ENCODE assay signal across 29 cellular contexts in the genomic region with DNA sequence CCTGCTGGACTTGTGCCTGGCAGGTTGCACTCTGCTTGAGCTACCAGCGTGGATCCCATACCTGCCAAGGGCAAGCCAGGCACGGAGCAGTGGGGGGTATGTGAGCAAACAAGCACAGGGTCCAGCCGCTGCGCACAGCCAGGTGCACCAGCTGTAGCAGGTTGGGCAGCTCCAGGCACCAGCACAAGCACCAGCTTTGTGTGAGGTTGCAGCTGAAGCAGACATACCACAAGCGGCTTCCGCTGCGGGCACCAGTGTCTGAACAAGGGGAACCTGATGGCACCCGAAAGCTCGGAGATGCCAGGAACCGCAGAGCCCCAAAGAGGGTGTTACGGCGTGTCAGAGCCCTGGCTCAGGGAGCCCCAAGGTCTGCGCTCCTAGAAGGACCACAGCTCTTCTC.
DNase-seq lines count a peak whose midpoint lies in the region; ATAC-seq and TF ChIP-seq lines count a peak whose summit lies in the region.
"Had no signal": no experiment of that assay in that cellular context is flagged by ENCODE, and none has a peak within 500 bp of the region (broad histone marks: within the 10 kb centered on the region; RNA-seq: fewer than 3 reads in every experiment).

No MANE protein-coding gene starts in this region.

- TF ChIP-seq CTCF in chondrocyte (IDR thresholded peaks at IDR 0.05), result no peak
- no peak for TF ChIP-seq CTCF in Peyer's patch (IDR thresholded peaks at IDR 0.05)

- DNase-seq in activated effector memory CD4-positive, alpha-beta T cell treated with anti-CD3 and anti-CD28 coated beads, Interleukin-2, amount 50 U/mL, for 16 hours, result peak; percentile 58
- DNase-seq in activated effector memory CD4-positive, alpha-beta T cell treated with Interleukin-2 at 50 U/mL for 16 hours, result no peak
- DNase-seq in NCI-H345 (lab: John Stamatoyannopoulos, UW), result peak; percentile 83
- peak; percentile 86 for DNase-seq in chondrocyte (ENCODE audit: low spot score)
- no peak for DNase-seq in activated CD4-positive, alpha-beta memory T cell treated with anti-CD3 and anti-CD28 coated beads for 36 hours
- DNase-seq in GOT3 (lab: John Stamatoyannopoulos, UW), result no peak
- DNase-seq in Peyer's patch, result no peak
- DNase-seq: activated CD4-positive, alpha-beta memory T cell treated with anti-CD3 and anti-CD28 coated beads, Interleukin-2, amount 10 ng/mL, durations not matched to agents 7 days and 5 days; activated CD8-positive, alpha-beta memory T cell treated with anti-CD3 and anti-CD28 coated beads, Interleukin-2, amount 50 U/mL, for 48 hours; anterior cingulate cortex; colonic mucosa; DND-41; effector memory CD4-positive, alpha-beta T cell; glutamatergic neuron; islet precursor cell; naive thymus-derived CD8-positive, alpha-beta T cell; NCI-H187 treated with DMSO at 0.1 percent for 48 hours; occipital lobe; stimulated activated naive CD4-positive, alpha-beta T cell treated with Interleukin-2 at 50 U/mL for 16 hours; T-helper 1 cell; testis had no signal

- H3K36me3 ChIP-seq in Peyer's patch, result no peaks in the 10 kb centered on the region
- H3K36me3 ChIP-seq: colonic mucosa, HAP-1, vagina had no signal

- POLR2A ChIA-PET in activated CD4-positive, alpha-beta memory T cell treated with anti-CD3 and anti-CD28 coated beads for 36 hours (lab: Charles Lee), result no interaction called here

- H3K27ac Mint-ChIP-seq in chondrocyte (ENCODE audit: unreplicated experiment), result no peak overlapping the region
- H3K27ac Mint-ChIP-seq in activated CD4-positive, alpha-beta memory T cell treated with anti-CD3 and anti-CD28 coated beads for 36 hours, result no peak overlapping the region
- H3K27ac Mint-ChIP-seq: activated CD4-positive, alpha-beta memory T cell treated with anti-CD3 and anti-CD28 coated beads, Interleukin-2, amount 10 ng/mL, durations not matched to agents 7 days and 5 days; activated naive CD8-positive, alpha-beta T cell; activated T-helper 17 cell treated with anti-CD3 and anti-CD28 coated beads, Interleukin-2, amount 50 U/mL, for 72 hours; mesothelial cell of epicardium; naive thymus-derived CD8-positive, alpha-beta T cell had no signal

- peaks cover 29% of the 10 kb centered on the region for H3K9me3 Mint-ChIP-seq in chondrocyte (ENCODE audit: low read depth)
- no peaks in the 10 kb centered on the region for H3K9me3 Mint-ChIP-seq in activated CD4-positive, alpha-beta memory T cell treated with anti-CD3 and anti-CD28 coated beads for 36 hours

- H3K36me3 Mint-ChIP-seq in chondrocyte (ENCODE audit: low read depth), result no peaks in the 10 kb centered on the region
- H3K36me3 Mint-ChIP-seq in activated CD4-positive, alpha-beta memory T cell treated with anti-CD3 and anti-CD28 coated beads for 36 hours, result no peaks in the 10 kb centered on the region
- H3K36me3 Mint-ChIP-seq: activated naive CD8-positive, alpha-beta T cell had no signal

- no peak for TF ChIP-seq POLR2A in Peyer's patch (IDR thresholded peaks at IDR 0.05)

- no peak overlapping the region for H3K27ac ChIP-seq in Peyer's patch
- H3K27ac ChIP-seq: A549, colonic mucosa, KMS-11, testis, vagina had no signal

- peaks cover 0 to 3% (median 0%) of the 10 kb centered on the region in 4 donors for H3K9me3 ChIP-seq in Peyer's patch
- H3K9me3 ChIP-seq: A549, colonic mucosa, HAP-1, testis, vagina had no signal

- H3K27me3 Mint-ChIP-seq in chondrocyte (ENCODE audit: low read depth), result peaks cover 2% of the 10 kb centered on the region
- no peaks in the 10 kb centered on the region for H3K27me3 Mint-ChIP-seq in activated CD4-positive, alpha-beta memory T cell treated with anti-CD3 and anti-CD28 coated beads for 36 hours
- H3K27me3 Mint-ChIP-seq: activated CD4-positive, alpha-beta memory T cell treated with anti-CD3 and anti-CD28 coated beads, Interleukin-2, amount 10 ng/mL, durations not matched to agents 7 days and 5 days; activated naive CD8-positive, alpha-beta T cell; activated T-helper 17 cell treated with anti-CD3 and anti-CD28 coated beads, Interleukin-2, amount 50 U/mL, for 72 hours; naive thymus-derived CD8-positive, alpha-beta T cell had no signal

- H3K4me3 ChIP-seq in Peyer's patch, result no peak overlapping the region
- H3K4me3 ChIP-seq: A549, colonic mucosa, HAP-1, testis, vagina had no signal

- CTCF ChIA-PET in activated CD4-positive, alpha-beta memory T cell treated with anti-CD3 and anti-CD28 coated beads for 36 hours (lab: Charles Lee), result no interaction called here

- no peak overlapping the region for H3K4me3 Mint-ChIP-seq in chondrocyte (ENCODE audit: unreplicated experiment)
- no peak overlapping the region for H3K4me3 Mint-ChIP-seq in activated CD4-positive, alpha-beta memory T cell treated with anti-CD3 and anti-CD28 coated beads for 36 hours
- H3K4me3 Mint-ChIP-seq: activated CD4-positive, alpha-beta memory T cell treated with anti-CD3 and anti-CD28 coated beads, Interleukin-2, amount 10 ng/mL, durations not matched to agents 7 days and 5 days; activated naive CD8-positive, alpha-beta T cell; activated T-helper 17 cell treated with anti-CD3 and anti-CD28 coated beads, Interleukin-2, amount 50 U/mL, for 72 hours; mesothelial cell of epicardium; naive thymus-derived CD8-positive, alpha-beta T cell had no signal

- ATAC-seq in GM19455 (IDR thresholded peaks at IDR 0.05; ENCODE audit: unreplicated experiment), result no peak
- ATAC-seq: A549; activated T-helper 17 cell treated with anti-CD3 and anti-CD28 coated beads, Interleukin-2, amount 50 U/mL, for 72 hours; naive thymus-derived CD8-positive, alpha-beta T cell had no signal

- no peaks in the 10 kb centered on the region for H3K4me1 ChIP-seq in Peyer's patch
- H3K4me1 ChIP-seq: A549, colonic mucosa, HAP-1, testis, vagina had no signal

- no peaks in the 10 kb centered on the region for H3K4me1 Mint-ChIP-seq in chondrocyte (ENCODE audit: low read depth)
- no peaks in the 10 kb centered on the region for H3K4me1 Mint-ChIP-seq in activated CD4-positive, alpha-beta memory T cell treated with anti-CD3 and anti-CD28 coated beads for 36 hours (ENCODE audit: low read depth)
- H3K4me1 Mint-ChIP-seq: activated CD4-positive, alpha-beta memory T cell treated with anti-CD3 and anti-CD28 coated beads, Interleukin-2, amount 10 ng/mL, durations not matched to agents 7 days and 5 days; activated T-helper 17 cell treated with anti-CD3 and anti-CD28 coated beads, Interleukin-2, amount 50 U/mL, for 72 hours; mesothelial cell of epicardium; naive thymus-derived CD8-positive, alpha-beta T cell had no signal

- intact Hi-C loops in activated CD4-positive, alpha-beta memory T cell treated with anti-CD3 and anti-CD28 coated beads for 36 hours (cut with micrococcal nuclease), result no loop called here

- no peaks in the 10 kb centered on the region for H3K27me3 ChIP-seq in Peyer's patch
- H3K27me3 ChIP-seq: colonic mucosa, testis, vagina had no signal

Comparison
In these comparisons a context has a peak if more than half of its experiments do, and no peak if none do; other contexts are left out.
1. DNase-seq: peak in activated effector memory CD4-positive, alpha-beta T cell treated with anti-CD3 and anti-CD28 coated beads, Interleukin-2, amount 50 U/mL, for 16 hours (single experiment), NCI-H345 (single experiment) and chondrocyte (single experiment); none in activated effector memory CD4-positive, alpha-beta T cell treated with Interleukin-2 at 50 U/mL for 16 hours (single experiment), activated CD4-positive, alpha-beta memory T cell treated with anti-CD3 and anti-CD28 coated beads for 36 hours (single experiment), GOT3 (single experiment) and Peyer's patch (0 of 3).